ENCODE assay signal across 13 cellular contexts in genomic region chr13:50732712-50733111, GRCh38.
DNase-seq lines count a peak whose midpoint lies in the region; TF ChIP-seq lines count a peak whose summit lies in the region.
"Had no signal": no experiment of that assay in that cellular context is flagged by ENCODE, and none has a peak within 500 bp of the region (broad histone marks: within the 10 kb centered on the region; RNA-seq: fewer than 3 reads in every experiment).

No MANE protein-coding gene starts in this region.

- H3K4me1 Mint-ChIP-seq in osteocyte (ENCODE audit: unreplicated experiment): peaks cover 24% of the 10 kb centered on the region

- H3K27ac ChIP-seq in WERI-Rb-1: no peak overlapping the region
- H3K27ac ChIP-seq: Peyer's patch, thoracic aorta had no signal

- TF ChIP-seq CTCF in osteocyte (IDR thresholded peaks at IDR 0.05) (no peak), WERI-Rb-1 (IDR thresholded peaks at IDR 0.05; ENCODE audit: low read depth, low read length) (no peak)

- peak; percentile 10 for DNase-seq in NCI-H1105 treated with DMSO at 0.1 percent for 48 hours (lab: John Stamatoyannopoulos, UW)
- DNase-seq in NCI-H1105 (lab: John Stamatoyannopoulos, UW): no peak
- peak; percentile 25 for DNase-seq in NCI-H146 treated with DMSO at 0.1 percent for 48 hours (lab: John Stamatoyannopoulos, UW; ENCODE audit: unreplicated experiment)
- DNase-seq in cerebellar cortex (ENCODE audit: low spot score): peak; percentile 47
- no peak for DNase-seq in osteocyte (ENCODE audit: extremely low spot score, unreplicated experiment)
- DNase-seq in stimulated activated naive CD4-positive, alpha-beta T cell treated with Interleukin-2 at 50 U/mL for 16 hours (lab: John Stamatoyannopoulos, UW): no peak
- no peak for DNase-seq in WERI-Rb-1
- DNase-seq in stimulated activated CD4-positive, alpha-beta T cell treated with anti-CD3 and anti-CD28 coated beads, Interleukin-2, amount 100 ng/mL, for 48 hours: no peak
- DNase-seq: activated T-cell treated with anti-CD3 and anti-CD28 coated beads, Interleukin-2, amount 50 U/mL, for 4 hours; DMS53; naive B cell; Peyer's patch had no signal

- no peaks in the 10 kb centered on the region for H3K36me3 Mint-ChIP-seq in osteocyte (ENCODE audit: unreplicated experiment)

- no peaks in the 10 kb centered on the region for H3K9me3 ChIP-seq in WERI-Rb-1 (ENCODE audit: severe bottlenecking)
- H3K9me3 ChIP-seq: Peyer's patch, thoracic aorta had no signal

- H3K9me3 Mint-ChIP-seq in osteocyte (ENCODE audit: unreplicated experiment): peaks cover 4% of the 10 kb centered on the region

- no peak overlapping the region for H3K4me3 ChIP-seq in WERI-Rb-1 (ENCODE audit: low read depth, low read length)
- H3K4me3 ChIP-seq: Peyer's patch, thoracic aorta had no signal

- peak overlapping the region; percentile 32 for H3K27ac Mint-ChIP-seq in osteocyte (ENCODE audit: unreplicated experiment)

- H3K27me3 Mint-ChIP-seq in osteocyte (ENCODE audit: unreplicated experiment): peaks cover 4% of the 10 kb centered on the region
- H3K27me3 Mint-ChIP-seq: naive B cell had no signal

- no peaks in the 10 kb centered on the region for H3K36me3 ChIP-seq in WERI-Rb-1
- H3K36me3 ChIP-seq: Peyer's patch, thoracic aorta had no signal

- H3K4me3 Mint-ChIP-seq in osteocyte (ENCODE audit: unreplicated experiment): no peak overlapping the region
- H3K4me3 Mint-ChIP-seq: activated T-cell treated with anti-CD3 and anti-CD28 coated beads, Interleukin-2, amount 50 U/mL, for 4 hours; naive B cell had no signal

- H3K27me3 ChIP-seq in WERI-Rb-1 (ENCODE audit: insufficient read depth, low read depth, severe bottlenecking): no peaks in the 10 kb centered on the region
- H3K27me3 ChIP-seq: Peyer's patch had no signal

Comparison
In these comparisons a context has a peak if more than half of its experiments do, and no peak if none do; other contexts are left out.
1. DNase-seq: peak in NCI-H1105 treated with DMSO at 0.1 percent for 48 hours (single experiment), NCI-H146 treated with DMSO at 0.1 percent for 48 hours (single experiment) and cerebellar cortex (single experiment); none in NCI-H1105 (single experiment), osteocyte (single experiment), stimulated activated naive CD4-positive, alpha-beta T cell treated with Interleukin-2 at 50 U/mL for 16 hours (single experiment), WERI-Rb-1 (single experiment) and stimulated activated CD4-positive, alpha-beta T cell treated with anti-CD3 and anti-CD28 coated beads, Interleukin-2, amount 100 ng/mL, for 48 hours (0 of 2).